ENCODE assay signal across 1 cellular context in the genomic region with DNA sequence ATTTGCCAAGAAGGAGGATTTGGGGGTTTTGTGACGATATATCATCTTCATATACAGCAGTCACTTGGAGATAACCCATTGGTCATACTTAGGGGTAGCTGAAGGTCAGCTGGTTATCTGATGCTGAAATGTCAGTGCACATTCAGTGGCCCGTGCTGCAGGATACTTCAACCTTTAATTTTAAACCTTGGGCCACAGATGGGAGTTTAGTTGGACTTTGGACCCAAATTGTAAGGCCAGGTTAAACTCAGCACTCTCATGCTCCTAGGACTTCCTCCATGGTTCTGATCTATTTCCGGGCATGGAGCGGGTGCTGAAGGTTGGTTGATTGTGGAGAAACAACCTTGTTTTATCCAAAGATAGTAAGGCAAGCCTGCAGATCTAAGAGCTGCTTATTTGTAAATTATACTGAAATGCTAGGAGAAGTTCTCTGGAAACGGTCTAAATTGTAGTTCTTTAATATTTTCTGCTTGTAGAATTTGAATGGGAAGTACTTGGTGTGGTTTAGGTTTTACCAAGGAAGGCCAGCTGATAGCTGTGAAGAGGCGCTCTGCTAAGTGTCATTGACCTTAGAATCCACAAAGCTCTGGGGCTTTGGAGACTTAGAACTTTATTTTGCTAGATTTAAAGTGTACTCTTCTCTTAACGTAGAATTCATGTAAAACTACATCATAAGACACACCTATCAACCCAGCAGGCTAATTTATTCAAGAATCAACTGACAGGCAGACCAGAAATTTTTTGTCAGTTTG.
TF ChIP-seq lines count a peak whose summit lies in the region.

No MANE protein-coding gene starts in this region.

TF ChIP-seq in GM23338, 12 proteins besides CTCF, POLR2A, EP300 and RAD21 (continued from another document):
- TF ChIP-seq STAT1 (IDR thresholded peaks at IDR 0.05; ENCODE audit: unreplicated experiment), result no peak
- TF ChIP-seq POLR2AphosphoS5 (IDR thresholded peaks at IDR 0.05; ENCODE audit: low read depth), result no peak
- TF ChIP-seq ZNF114 (CRISPR knock-in tag; IDR thresholded peaks at IDR 0.05), result no peak
- TF ChIP-seq, protein P1, sequence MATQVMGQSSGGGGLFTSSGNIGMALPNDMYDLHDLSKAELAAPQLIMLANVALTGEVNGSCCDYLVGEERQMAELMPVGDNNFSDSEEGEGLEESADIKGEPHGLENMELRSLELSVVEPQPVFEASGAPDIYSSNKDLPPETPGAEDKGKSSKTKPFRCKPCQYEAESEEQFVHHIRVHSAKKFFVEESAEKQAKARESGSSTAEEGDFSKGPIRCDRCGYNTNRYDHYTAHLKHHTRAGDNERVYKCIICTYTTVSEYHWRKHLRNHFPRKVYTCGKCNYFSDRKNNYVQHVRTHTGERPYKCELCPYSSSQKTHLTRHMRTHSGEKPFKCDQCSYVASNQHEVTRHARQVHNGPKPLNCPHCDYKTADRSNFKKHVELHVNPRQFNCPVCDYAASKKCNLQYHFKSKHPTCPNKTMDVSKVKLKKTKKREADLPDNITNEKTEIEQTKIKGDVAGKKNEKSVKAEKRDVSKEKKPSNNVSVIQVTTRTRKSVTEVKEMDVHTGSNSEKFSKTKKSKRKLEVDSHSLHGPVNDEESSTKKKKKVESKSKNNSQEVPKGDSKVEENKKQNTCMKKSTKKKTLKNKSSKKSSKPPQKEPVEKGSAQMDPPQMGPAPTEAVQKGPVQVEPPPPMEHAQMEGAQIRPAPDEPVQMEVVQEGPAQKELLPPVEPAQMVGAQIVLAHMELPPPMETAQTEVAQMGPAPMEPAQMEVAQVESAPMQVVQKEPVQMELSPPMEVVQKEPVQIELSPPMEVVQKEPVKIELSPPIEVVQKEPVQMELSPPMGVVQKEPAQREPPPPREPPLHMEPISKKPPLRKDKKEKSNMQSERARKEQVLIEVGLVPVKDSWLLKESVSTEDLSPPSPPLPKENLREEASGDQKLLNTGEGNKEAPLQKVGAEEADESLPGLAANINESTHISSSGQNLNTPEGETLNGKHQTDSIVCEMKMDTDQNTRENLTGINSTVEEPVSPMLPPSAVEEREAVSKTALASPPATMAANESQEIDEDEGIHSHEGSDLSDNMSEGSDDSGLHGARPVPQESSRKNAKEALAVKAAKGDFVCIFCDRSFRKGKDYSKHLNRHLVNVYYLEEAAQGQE (IDR thresholded peaks at IDR 0.05; ENCODE audit: unreplicated experiment), result no peak
